In genomic region chr1:165216254-165216653, GRCh38 we compare ENCODE assay signal across 21 cellular contexts.
"Had no signal": no experiment of that assay in that cellular context is flagged by ENCODE, and none has a peak within 500 bp of the region (broad histone marks: within the 10 kb centered on the region; RNA-seq: fewer than 3 reads in every experiment).

No MANE protein-coding gene starts in this region.

- H3K36me3 Mint-ChIP-seq: IgD-negative memory B cell had no signal

- FAIRE-seq: K562 had no signal

- H3K9me2 ChIP-seq: SK-N-SH had no signal

- H3K27ac Mint-ChIP-seq: IgD-negative memory B cell had no signal

- H3K4me2 ChIP-seq: KMS-11, SK-N-SH had no signal

- DNase-seq: Kasumi-1, MM.1S, NCI-H1092 treated with DMSO at 0.1 percent for 48 hours, NCI-H1436, NCI-H187, NCI-H2029, NCI-H2081 treated with DMSO at 0.1 percent for 48 hours, NCI-H2171, NCI-H226, NCI-H446, NCI-H510A, NCI-H524 treated with DMSO at 0.1 percent for 48 hours, NCI-H774, PC-3, SHP77, SK-N-SH had no signal

- H3K4me3 Mint-ChIP-seq: IgD-negative memory B cell had no signal

- H3K9ac ChIP-seq: KMS-11, SK-N-SH had no signal

- H3K27ac ChIP-seq: KMS-11, RWPE1 had no signal

- ATAC-seq: K562, Panc1, PC-3 had no signal

- H3K9me3 ChIP-seq: SK-N-SH had no signal

- H3K4me3 ChIP-seq: K562 had no signal
